Comparison of ENCODE assay signal across 8 cellular contexts in the genomic region with DNA sequence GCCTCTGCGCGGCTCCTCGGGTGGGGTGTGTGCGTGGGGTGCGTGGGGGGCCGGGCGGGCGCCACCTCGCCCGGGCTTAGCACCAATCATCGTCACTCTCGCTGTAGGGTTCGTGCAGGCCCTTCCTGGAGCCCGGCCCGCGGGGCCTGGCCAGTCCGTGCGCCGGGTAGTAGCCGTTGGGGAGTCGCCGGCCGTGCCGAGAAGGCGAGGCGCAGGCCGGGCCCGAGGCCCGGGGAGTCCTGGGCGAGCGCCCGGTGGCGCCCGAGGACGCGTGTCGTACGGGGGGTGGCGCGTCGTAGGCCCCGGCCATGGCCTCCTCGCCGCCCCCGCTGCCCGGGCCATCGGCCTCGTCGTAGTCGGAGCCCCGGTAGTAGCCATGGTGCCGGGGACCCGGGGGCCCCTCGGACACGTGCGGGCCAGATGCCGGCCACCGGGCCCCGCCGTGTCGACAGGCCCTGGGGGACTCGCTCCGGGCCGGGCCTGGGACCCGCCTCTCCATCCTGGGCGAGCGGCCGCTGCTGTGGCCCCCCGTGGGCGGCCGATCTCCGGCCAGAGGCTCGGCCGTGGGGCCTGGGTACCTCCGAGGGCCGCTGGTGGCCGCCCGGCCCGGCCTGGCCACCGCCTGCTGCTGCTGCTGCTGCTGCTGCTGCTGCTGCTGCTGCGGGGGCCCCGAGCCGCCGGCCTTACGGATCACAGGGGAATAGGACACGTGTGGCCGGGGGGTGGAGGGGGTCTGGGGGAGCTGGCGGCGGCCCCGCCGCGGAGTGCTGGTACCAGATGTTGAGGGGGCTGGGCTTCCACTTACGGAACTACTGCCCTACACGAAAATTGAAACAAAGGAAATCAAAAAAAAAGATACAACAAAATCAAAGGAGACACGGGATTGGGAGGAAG. TPM values are rescaled to one million over a fixed set of nuclear protein-coding genes. Genes with fewer than 3 reads are reported as not detected.
A peak's percentile ranks its signal among the peaks of the same experiment; 100 is the strongest.
DNase-seq lines count a peak whose midpoint lies in the region; ATAC-seq and TF ChIP-seq lines count a peak whose summit lies in the region.

No MANE protein-coding gene starts in this region.

- H3K27ac Mint-ChIP-seq in CD4-positive, alpha-beta memory T cell, result peak overlapping the region; percentile 61 to 96 (median 93)
- H3K27ac Mint-ChIP-seq in neural crest cell (ENCODE audit: unreplicated experiment), result peak overlapping the region; percentile 81

- no peaks in the 10 kb centered on the region for H3K9me3 ChIP-seq in CD4-positive, alpha-beta memory T cell (ENCODE audit: control insufficient read depth in 1 of 2, low read length in 2 of 2)
- no peaks in the 10 kb centered on the region for H3K9me3 ChIP-seq in duodenal mucosa (ENCODE audit: control insufficient read depth in 1 of 2, low read length in 2 of 2)

- H3K4me3 ChIP-seq in CD4-positive, alpha-beta memory T cell (ENCODE audit: low read length in 2 of 2), result peak overlapping the region; percentile 42 to 60
- peak overlapping the region; percentile 43 for H3K4me3 ChIP-seq in duodenal mucosa (ENCODE audit: low read depth in 1 of 2, low read length in 2 of 2)

- H3K4me1 ChIP-seq in CD4-positive, alpha-beta memory T cell (ENCODE audit: insufficient read depth, low read length), result peaks cover under 1% of the 10 kb centered on the region
- peaks cover 0 to 6% of the 10 kb centered on the region in 2 donors for H3K4me1 ChIP-seq in duodenal mucosa (ENCODE audit: control insufficient read depth in 1 of 2, insufficient read depth in 2 of 2, low read length in 2 of 2)

- no peaks in the 10 kb centered on the region for H3K27me3 Mint-ChIP-seq in CD4-positive, alpha-beta memory T cell
- no peaks in the 10 kb centered on the region for H3K27me3 Mint-ChIP-seq in neural crest cell (ENCODE audit: low read depth)

- peak overlapping the region in 1 of 2 donors; percentile 25 for H3K9ac ChIP-seq in duodenal mucosa (ENCODE audit: low read depth in 1 of 2, low read length in 2 of 2)

- H3K36me3 Mint-ChIP-seq in CD4-positive, alpha-beta memory T cell, result peaks cover 0 to 2% of the 10 kb centered on the region in 2 donors
- H3K36me3 Mint-ChIP-seq in neural crest cell (ENCODE audit: low read depth), result no peaks in the 10 kb centered on the region

- no peaks in the 10 kb centered on the region for H3K27me3 ChIP-seq in CD4-positive, alpha-beta memory T cell (ENCODE audit: insufficient read depth, low read length)
- H3K27me3 ChIP-seq in duodenal mucosa (ENCODE audit: control insufficient read depth in 1 of 2, insufficient read depth in 2 of 2, low read length in 2 of 2), result no peaks in the 10 kb centered on the region

- CTCF ChIA-PET in CD4-positive, alpha-beta memory T cell (lab: Charles Lee; ENCODE audit: partially characterized antibody), result interaction anchor here (2.7 kb wide), 1 partner anchor 12 kb away, joined by 9 read pairs; no protein-coding TSS in a partner anchor

- peak overlapping the region; percentile 41 for H3K27ac ChIP-seq in CD4-positive, alpha-beta memory T cell (ENCODE audit: low read depth, low read length)
- H3K27ac ChIP-seq in duodenal mucosa (ENCODE audit: low read depth, low read length), result no peak overlapping the region

- POLR2A ChIA-PET in CD4-positive, alpha-beta memory T cell (lab: Charles Lee; ENCODE audit: partially characterized antibody), result interaction anchor here (1.5 kb wide), 1 partner anchor 55 kb away, joined by 7 read pairs; no protein-coding TSS in a partner anchor

- H3K4me1 Mint-ChIP-seq in CD4-positive, alpha-beta memory T cell, result peaks cover 4 to 13% (median 8%) of the 10 kb centered on the region in 4 donors
- H3K4me1 Mint-ChIP-seq in neural crest cell, result peaks cover 14% of the 10 kb centered on the region

- TF ChIP-seq CTCF in neural crest cell (conservative IDR thresholded peaks at IDR 0.05), result no peak

- DNase-seq in CD4-positive, alpha-beta memory T cell, result peak in 1 of 5 donors; percentile 16
- DNase-seq in MV-4-11 (lab: John Stamatoyannopoulos, UW), result peak; percentile 70
- DNase-seq in neural crest cell (ENCODE audit: low read depth, low spot score), result peak; percentile 30
- DNase-seq in middle frontal gyrus (ENCODE audit: extremely low spot score, low spot score), result no peak
- no peak for DNase-seq in inferior parietal cortex (ENCODE audit: extremely low spot score)

- intact Hi-C loops in CD4-positive, alpha-beta memory T cell (cut with micrococcal nuclease), result no loop called here

- H3K9me3 Mint-ChIP-seq in CD4-positive, alpha-beta memory T cell, result no peaks in the 10 kb centered on the region
- H3K9me3 Mint-ChIP-seq in neural crest cell, result no peaks in the 10 kb centered on the region

- ATAC-seq in HG03520 (IDR thresholded peaks at IDR 0.05; ENCODE audit: unreplicated experiment), result no peak
- ATAC-seq in GM21526 (IDR thresholded peaks at IDR 0.05; ENCODE audit: low FRiP score, unreplicated experiment), result no peak

- H3K36me3 ChIP-seq in CD4-positive, alpha-beta memory T cell (ENCODE audit: insufficient read depth, low read length), result no peaks in the 10 kb centered on the region
- no peaks in the 10 kb centered on the region for H3K36me3 ChIP-seq in duodenal mucosa (ENCODE audit: control insufficient read depth in 1 of 2, insufficient read depth in 2 of 2, low read length in 2 of 2)

- H3K4me3 Mint-ChIP-seq in CD4-positive, alpha-beta memory T cell, result peak overlapping the region; percentile 92 to 96 (median 94)
- peak overlapping the region; percentile 5 for H3K4me3 Mint-ChIP-seq in neural crest cell

RNA-seq across cellular contexts. Expression of a gene that starts 57.3 kb away (rescaled TPM):
- 100 to 1,000 TPM; 148 to 153 TPM for total RNA-seq in CD4-positive, alpha-beta memory T cell
- polyA plus RNA-seq in CD4-positive, alpha-beta memory T cell, result 100 to 1,000 TPM; 201 to 446 TPM
- total RNA-seq in neural crest cell, result 72.5 and 80.3 TPM in 2 replicates

RNA-seq across cellular contexts. Expression of a gene that starts 57.3 kb away (rescaled TPM):
- total RNA-seq in CD4-positive, alpha-beta memory T cell, result 10 to 100 TPM; 63.7 to 64.0 TPM
- 10 to 100 TPM; 57.9 to 64.2 TPM for polyA plus RNA-seq in CD4-positive, alpha-beta memory T cell
- 60.6 and 60.7 TPM in 2 replicates for total RNA-seq in neural crest cell

Comparison
In these comparisons a context has a peak if more than half of its experiments do, and no peak if none do; other contexts are left out.
1. DNase-seq: peak in MV-4-11 (single experiment) and neural crest cell (single experiment); none in middle frontal gyrus (single experiment) and inferior parietal cortex (single experiment).